23 cellular contexts compared by ENCODE assay signal in genomic region chr1:236235116-236235515, GRCh38.
"Had no signal": no experiment of that assay in that cellular context is flagged by ENCODE, and none has a peak within 500 bp of the region (broad histone marks: within the 10 kb centered on the region; RNA-seq: fewer than 3 reads in every experiment).

No MANE protein-coding gene starts in this region.

- H3K27ac ChIP-seq: coronary artery, dorsolateral prefrontal cortex, esophagus muscularis mucosa, foreskin keratinocyte, gastroesophageal sphincter, heart left ventricle, hepatocyte, left ventricle myocardium inferior, lower lobe of right lung had no signal

- H3K9me3 ChIP-seq: esophagus muscularis mucosa, gastroesophageal sphincter, heart left ventricle, left ventricle myocardium inferior, lower lobe of right lung had no signal

- H3K4me3 ChIP-seq: coronary artery, dorsolateral prefrontal cortex, esophagus muscularis mucosa, gastroesophageal sphincter, heart left ventricle, hepatocyte, left ventricle myocardium inferior, lower lobe of right lung had no signal

- H3K4me1 ChIP-seq: esophagus muscularis mucosa, foreskin keratinocyte, gastroesophageal sphincter, heart left ventricle, left ventricle myocardium inferior, lower lobe of right lung had no signal

- H2AFZ ChIP-seq: hepatocyte had no signal

- H3K79me2 ChIP-seq: hepatocyte had no signal

- DNase-seq: dermis blood vessel endothelial cell; dorsolateral prefrontal cortex; effector CD4-positive, alpha-beta T cell; effector memory CD4-positive, alpha-beta T cell; foreskin keratinocyte; heart left ventricle; hypothalamus; immature natural killer cell; islet precursor cell; kidney; left colon; left ventricle myocardium inferior; lower lobe of right lung; mesendoderm; midbrain had no signal

- FAIRE-seq: colon, endothelial cell of umbilical vein, frontal cortex, kidney had no signal

- H3K4me2 ChIP-seq: hepatocyte had no signal

- ATAC-seq: foreskin keratinocyte, gastroesophageal sphincter, heart left ventricle, left colon, left lobe of liver, lower lobe of right lung had no signal

- H3K27me3 ChIP-seq: dorsolateral prefrontal cortex, esophagus muscularis mucosa, foreskin keratinocyte, gastroesophageal sphincter, heart left ventricle, hepatocyte had no signal
